8 cellular contexts compared by ENCODE assay signal in the genomic region with DNA sequence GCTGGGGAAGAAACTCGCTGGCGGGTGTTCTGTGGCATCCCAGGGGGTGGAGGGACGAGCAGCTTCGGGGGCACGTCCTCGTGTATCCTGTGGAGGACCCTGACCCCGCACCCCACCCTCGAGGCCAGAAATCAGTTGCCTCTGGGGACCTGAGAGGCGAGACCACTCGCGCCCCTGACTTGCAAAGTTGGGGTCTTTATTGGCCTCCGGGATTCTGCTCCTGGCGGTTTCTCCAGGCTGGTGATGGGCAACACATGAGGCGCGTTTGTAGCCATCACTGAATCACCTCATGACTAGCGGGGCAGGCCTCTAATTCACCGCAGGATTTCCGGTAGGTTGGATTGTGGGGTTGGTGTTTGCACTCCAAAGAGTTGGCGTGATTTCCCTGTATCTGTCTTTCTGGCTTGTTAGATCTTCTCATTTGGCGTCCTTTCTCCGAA. TPM values are rescaled to one million over a fixed set of nuclear protein-coding genes. Genes with fewer than 3 reads are reported as not detected.
DNase-seq lines count a peak whose midpoint lies in the region; ATAC-seq and TF ChIP-seq lines count a peak whose summit lies in the region.
"Not testable (repeated sequence)": the region's sequence is repeated elsewhere in the genome, so short reads cannot be mapped to it uniquely, and the experiment has no call there.

No MANE protein-coding gene starts in this region.

- peak overlapping the region; percentile 65 to 87 for H3K27ac ChIP-seq in ascending aorta

- not testable (repeated sequence) for H3K36me3 ChIP-seq in ascending aorta

- peak overlapping the region; percentile 68 to 87 for H3K4me3 ChIP-seq in ascending aorta

- POLR2A ChIA-PET in HEK293T (lab: Yijun Ruan, JAX) = not testable (repeated sequence)

- DNase-seq in DMS53 (lab: John Stamatoyannopoulos, UW) = peak; percentile 19
- DNase-seq in HEK293T (ENCODE audit: extremely low spot score) = not testable (repeated sequence)
- DNase-seq in NAMALWA (ENCODE audit: low spot score) = peak; percentile 36
- peak; percentile 18 for DNase-seq in T1000 (lab: John Stamatoyannopoulos, UW)
- peak; percentile 9 to 67 for DNase-seq in ascending aorta (ENCODE audit: low spot score in 2 of 2)
- DNase-seq in glomerular visceral epithelial cell (ENCODE audit: extremely low spot score) = peak; percentile 51
- DNase-seq in natural killer cell = peak; percentile 20
- peak; percentile 27 for DNase-seq in stimulated activated naive B cell treated with anti-CD40 and anti-IgM and Interleukin-4, amounts not matched to agents 10 μg/mL and 1 μg/mL and 100 μg/mL, for 72 hours

- H3K4me3 Mint-ChIP-seq in natural killer cell = peak overlapping the region; percentile 84
- H3K4me3 Mint-ChIP-seq in stimulated activated naive B cell treated with anti-CD40 and anti-IgM and Interleukin-4, amounts not matched to agents 10 μg/mL and 1 μg/mL and 100 μg/mL, for 72 hours = peak overlapping the region; percentile 83 to 91

- TF ChIP-seq CTCF in ascending aorta (IDR thresholded peaks at IDR 0.05); natural killer cell (IDR thresholded peaks at IDR 0.05): not testable (repeated sequence)

- peak in 2 of 3 donors; percentile 44 to 49 for ATAC-seq in natural killer cell
- peak; percentile 46 to 69 for ATAC-seq in stimulated activated naive B cell treated with anti-CD40 and anti-IgM and Interleukin-4, amounts not matched to agents 10 μg/mL and 1 μg/mL and 100 μg/mL, for 72 hours (replicated peaks)

- intact Hi-C loops in ascending aorta (cut with DNase I); natural killer cell (cut with micrococcal nuclease): not testable (repeated sequence)

- H3K9me3 ChIP-seq in ascending aorta = not testable (repeated sequence)

- H3K4me1 ChIP-seq in ascending aorta = not testable (repeated sequence)

- not testable (repeated sequence) for H3K9me3 Mint-ChIP-seq in natural killer cell; stimulated activated naive B cell treated with anti-CD40 and anti-IgM and Interleukin-4, amounts not matched to agents 10 μg/mL and 1 μg/mL and 100 μg/mL, for 72 hours

- H3K36me3 Mint-ChIP-seq in natural killer cell; stimulated activated naive B cell treated with anti-CD40 and anti-IgM and Interleukin-4, amounts not matched to agents 10 μg/mL and 1 μg/mL and 100 μg/mL, for 72 hours: not testable (repeated sequence)

- peak overlapping the region; percentile 16 to 70 for H3K27ac Mint-ChIP-seq in natural killer cell
- H3K27ac Mint-ChIP-seq in stimulated activated naive B cell treated with anti-CD40 and anti-IgM and Interleukin-4, amounts not matched to agents 10 μg/mL and 1 μg/mL and 100 μg/mL, for 72 hours = peak overlapping the region; percentile 78

- CTCF ChIA-PET in HEK293T (lab: Yijun Ruan, JAX) = not testable (repeated sequence)

- not testable (repeated sequence) for H3K27me3 ChIP-seq in ascending aorta

- not testable (repeated sequence) for H3K4me1 Mint-ChIP-seq in natural killer cell; stimulated activated naive B cell treated with anti-CD40 and anti-IgM and Interleukin-4, amounts not matched to agents 10 μg/mL and 1 μg/mL and 100 μg/mL, for 72 hours

- not testable (repeated sequence) for H3K27me3 Mint-ChIP-seq in natural killer cell (ENCODE audit: low read depth in 2 of 2); stimulated activated naive B cell treated with anti-CD40 and anti-IgM and Interleukin-4, amounts not matched to agents 10 μg/mL and 1 μg/mL and 100 μg/mL, for 72 hours

TF ChIP-seq in HEK293T, 16 proteins besides CTCF, POLR2A, EP300 and RAD21:
- TF ChIP-seq L3MBTL2 (conservative IDR thresholded peaks at IDR 0.05) = 0 out of 2 replicates have a peak, but pooled peaks have one; percentile 24
TF ChIP-seq in HEK293T: peak in this region for 1; not testable (repeated sequence) for 15.

RNA-seq across cellular contexts. Expression of a gene that starts 0.7 kb away (rescaled TPM):
- total RNA-seq in ascending aorta (11.6 TPM), natural killer cell (10 to 100 TPM in 1 of 3 donors, 1 to 10 TPM in 2; 5.1 to 31.6 (median 8.5) TPM)
